ENCODE assay signal across 1 cellular context in genomic region chr11:65584102-65584501, GRCh38.
TF ChIP-seq lines count a peak whose summit lies in the region.

No MANE protein-coding gene starts in this region.

TF ChIP-seq in IMR-90, 13 proteins besides CTCF, POLR2A, EP300 and RAD21:
- TF ChIP-seq CHD1 (IDR thresholded peaks at IDR 0.05; ENCODE audit: low read depth, low read length) (no peak), CEBPB (IDR thresholded peaks at IDR 0.05; ENCODE audit: low read depth, low read length) (no peak), RFX5 (IDR thresholded peaks at IDR 0.05; ENCODE audit: low read depth, low read length) (no peak), MAZ (IDR thresholded peaks at IDR 0.05; ENCODE audit: borderline replicate concordance, low read depth, low read length) (no peak), RCOR1 (IDR thresholded peaks at IDR 0.05; ENCODE audit: insufficient replicate concordance, low read length) (no peak), MXI1 (IDR thresholded peaks at IDR 0.05; ENCODE audit: borderline replicate concordance, low read depth, low read length) (no peak), SMC3 (IDR thresholded peaks at IDR 0.05; ENCODE audit: low read depth, low read length) (no peak), NFE2L2 (IDR thresholded peaks at IDR 0.05; ENCODE audit: low read depth, low read length) (no peak), MAFK (IDR thresholded peaks at IDR 0.05; ENCODE audit: low read depth, low read length) (no peak), FOS (IDR thresholded peaks at IDR 0.05; ENCODE audit: low read depth, low read length) (no peak), BHLHE40 (IDR thresholded peaks at IDR 0.05; ENCODE audit: low read depth, low read length) (no peak)
- TF ChIP-seq, protein P1, sequence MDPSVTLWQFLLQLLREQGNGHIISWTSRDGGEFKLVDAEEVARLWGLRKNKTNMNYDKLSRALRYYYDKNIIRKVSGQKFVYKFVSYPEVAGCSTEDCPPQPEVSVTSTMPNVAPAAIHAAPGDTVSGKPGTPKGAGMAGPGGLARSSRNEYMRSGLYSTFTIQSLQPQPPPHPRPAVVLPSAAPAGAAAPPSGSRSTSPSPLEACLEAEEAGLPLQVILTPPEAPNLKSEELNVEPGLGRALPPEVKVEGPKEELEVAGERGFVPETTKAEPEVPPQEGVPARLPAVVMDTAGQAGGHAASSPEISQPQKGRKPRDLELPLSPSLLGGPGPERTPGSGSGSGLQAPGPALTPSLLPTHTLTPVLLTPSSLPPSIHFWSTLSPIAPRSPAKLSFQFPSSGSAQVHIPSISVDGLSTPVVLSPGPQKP (IDR thresholded peaks at IDR 0.05; ENCODE audit: borderline replicate concordance, low read depth, low read length): no peak
- TF ChIP-seq, protein P2, sequence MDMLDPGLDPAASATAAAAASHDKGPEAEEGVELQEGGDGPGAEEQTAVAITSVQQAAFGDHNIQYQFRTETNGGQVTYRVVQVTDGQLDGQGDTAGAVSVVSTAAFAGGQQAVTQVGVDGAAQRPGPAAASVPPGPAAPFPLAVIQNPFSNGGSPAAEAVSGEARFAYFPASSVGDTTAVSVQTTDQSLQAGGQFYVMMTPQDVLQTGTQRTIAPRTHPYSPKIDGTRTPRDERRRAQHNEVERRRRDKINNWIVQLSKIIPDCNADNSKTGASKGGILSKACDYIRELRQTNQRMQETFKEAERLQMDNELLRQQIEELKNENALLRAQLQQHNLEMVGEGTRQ (IDR thresholded peaks at IDR 0.05; ENCODE audit: low read depth, low read length): no peak
TF ChIP-seq in IMR-90: peak in this region for 0.
